In genomic region chr16:16042076-16042475, GRCh38 we compare ENCODE assay signal across 12 cellular contexts.
DNase-seq lines count a peak whose midpoint lies in the region; ATAC-seq and TF ChIP-seq lines count a peak whose summit lies in the region.
"Had no signal": no experiment of that assay in that cellular context is flagged by ENCODE, and none has a peak within 500 bp of the region (broad histone marks: within the 10 kb centered on the region; RNA-seq: fewer than 3 reads in every experiment).

No MANE protein-coding gene starts in this region.

- no peak for TF ChIP-seq POLR2A in stomach (IDR thresholded peaks at IDR 0.05)

- no peaks in the 10 kb centered on the region for H3K27me3 ChIP-seq in stomach

- H3K36me3 ChIP-seq in stomach, result peaks cover 46 to 91% (median 75%) of the 10 kb centered on the region in 4 donors

- TF ChIP-seq EP300 in stomach (IDR thresholded peaks at IDR 0.05), result no peak

- WGBS in stomach, 5 donors, result 43 to 79% (median 68%) methylated on average over 2 of the region's 2 CpGs

- no peak for TF ChIP-seq CTCF in stomach (IDR thresholded peaks at IDR 0.05)

- no peaks in the 10 kb centered on the region for H3K9me3 ChIP-seq in stomach

- peak; percentile 88 for ATAC-seq in SK-N-SH treated with all-trans-retinoic acid at 6 μM for 48 hours
- ATAC-seq: naive thymus-derived CD4-positive, alpha-beta T cell had no signal

- peaks cover 5 to 33% (median 13%) of the 10 kb centered on the region in 4 donors for H3K4me1 ChIP-seq in stomach

- DNase-seq in H4 (ENCODE audit: low spot score) (peak; percentile 76), fibroblast of the conjunctiva (ENCODE audit: low read depth) (peak; percentile 76), stomach (peak; percentile 93), ureter (ENCODE audit: low spot score) (no peak), SKM-1 treated with dmso at 0.1 percent for 144 hours (lab: John Stamatoyannopoulos, UW; ENCODE audit: unreplicated experiment) (no peak), NCI-H1105 (lab: John Stamatoyannopoulos, UW) (no peak)
- DNase-seq in stimulated activated CD4-positive, alpha-beta T cell treated with anti-CD3 and anti-CD28 coated beads, Interleukin-4, amount 100 ng/mL, for 1 hour, result no peak
- DNase-seq: caudate nucleus; naive thymus-derived CD4-positive, alpha-beta T cell; NCI-H748 treated with DMSO at 0.1 percent for 48 hours; T-helper 2 cell had no signal

- peak overlapping the region in 4 of 5 donors; percentile 49 to 75 (median 68) for H3K27ac ChIP-seq in stomach

- intact Hi-C loops in stomach (cut with DNase I; ENCODE audit: low total_unique reads), result no loop called here

- H3K4me3 ChIP-seq in stomach, result no peak overlapping the region

TF ChIP-seq in SK-N-SH treated with all-trans-retinoic acid at 6 μM for 48 hours, 23 proteins besides CTCF, POLR2A, EP300 and RAD21:
- TF ChIP-seq, protein P1, sequence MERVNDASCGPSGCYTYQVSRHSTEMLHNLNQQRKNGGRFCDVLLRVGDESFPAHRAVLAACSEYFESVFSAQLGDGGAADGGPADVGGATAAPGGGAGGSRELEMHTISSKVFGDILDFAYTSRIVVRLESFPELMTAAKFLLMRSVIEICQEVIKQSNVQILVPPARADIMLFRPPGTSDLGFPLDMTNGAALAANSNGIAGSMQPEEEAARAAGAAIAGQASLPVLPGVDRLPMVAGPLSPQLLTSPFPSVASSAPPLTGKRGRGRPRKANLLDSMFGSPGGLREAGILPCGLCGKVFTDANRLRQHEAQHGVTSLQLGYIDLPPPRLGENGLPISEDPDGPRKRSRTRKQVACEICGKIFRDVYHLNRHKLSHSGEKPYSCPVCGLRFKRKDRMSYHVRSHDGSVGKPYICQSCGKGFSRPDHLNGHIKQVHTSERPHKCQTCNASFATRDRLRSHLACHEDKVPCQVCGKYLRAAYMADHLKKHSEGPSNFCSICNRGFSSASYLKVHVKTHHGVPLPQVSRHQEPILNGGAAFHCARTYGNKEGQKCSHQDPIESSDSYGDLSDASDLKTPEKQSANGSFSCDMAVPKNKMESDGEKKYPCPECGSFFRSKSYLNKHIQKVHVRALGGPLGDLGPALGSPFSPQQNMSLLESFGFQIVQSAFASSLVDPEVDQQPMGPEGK (CRISPR knock-in tag; IDR thresholded peaks at IDR 0.05; ENCODE audit: borderline replicate concordance), result no peak
- TF ChIP-seq ISL1 (CRISPR knock-in tag; IDR thresholded peaks at IDR 0.05), result peak; percentile 87
- TF ChIP-seq, protein P2, sequence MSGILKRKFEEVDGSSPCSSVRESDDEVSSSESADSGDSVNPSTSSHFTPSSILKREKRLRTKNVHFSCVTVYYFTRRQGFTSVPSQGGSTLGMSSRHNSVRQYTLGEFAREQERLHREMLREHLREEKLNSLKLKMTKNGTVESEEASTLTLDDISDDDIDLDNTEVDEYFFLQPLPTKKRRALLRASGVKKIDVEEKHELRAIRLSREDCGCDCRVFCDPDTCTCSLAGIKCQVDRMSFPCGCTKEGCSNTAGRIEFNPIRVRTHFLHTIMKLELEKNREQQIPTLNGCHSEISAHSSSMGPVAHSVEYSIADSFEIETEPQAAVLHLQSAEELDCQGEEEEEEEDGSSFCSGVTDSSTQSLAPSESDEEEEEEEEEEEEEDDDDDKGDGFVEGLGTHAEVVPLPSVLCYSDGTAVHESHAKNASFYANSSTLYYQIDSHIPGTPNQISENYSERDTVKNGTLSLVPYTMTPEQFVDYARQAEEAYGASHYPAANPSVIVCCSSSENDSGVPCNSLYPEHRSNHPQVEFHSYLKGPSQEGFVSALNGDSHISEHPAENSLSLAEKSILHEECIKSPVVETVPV (CRISPR knock-in tag; IDR thresholded peaks at IDR 0.05), result no peak
- TF ChIP-seq TCF4 (CRISPR knock-in tag; IDR thresholded peaks at IDR 0.05; ENCODE audit: borderline replicate concordance), result peak; percentile 67; the same call in 1 of the 2 replicates
- TF ChIP-seq ZNF8 (CRISPR knock-in tag; IDR thresholded peaks at IDR 0.05), result 0 out of 2 replicates have a peak, but pooled peaks have one; percentile 6
- TF ChIP-seq, protein P3, sequence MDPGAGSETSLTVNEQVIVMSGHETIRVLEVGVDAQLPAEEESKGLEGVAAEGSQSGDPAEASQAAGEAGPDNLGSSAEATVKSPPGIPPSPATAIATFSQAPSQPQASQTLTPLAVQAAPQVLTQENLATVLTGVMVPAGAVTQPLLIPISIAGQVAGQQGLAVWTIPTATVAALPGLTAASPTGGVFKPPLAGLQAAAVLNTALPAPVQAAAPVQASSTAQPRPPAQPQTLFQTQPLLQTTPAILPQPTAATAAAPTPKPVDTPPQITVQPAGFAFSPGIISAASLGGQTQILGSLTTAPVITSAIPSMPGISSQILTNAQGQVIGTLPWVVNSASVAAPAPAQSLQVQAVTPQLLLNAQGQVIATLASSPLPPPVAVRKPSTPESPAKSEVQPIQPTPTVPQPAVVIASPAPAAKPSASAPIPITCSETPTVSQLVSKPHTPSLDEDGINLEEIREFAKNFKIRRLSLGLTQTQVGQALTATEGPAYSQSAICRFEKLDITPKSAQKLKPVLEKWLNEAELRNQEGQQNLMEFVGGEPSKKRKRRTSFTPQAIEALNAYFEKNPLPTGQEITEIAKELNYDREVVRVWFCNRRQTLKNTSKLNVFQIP (CRISPR knock-in tag; IDR thresholded peaks at IDR 0.05; ENCODE audit: borderline replicate concordance, low read depth), result no peak
- TF ChIP-seq OSR1 (CRISPR knock-in tag; IDR thresholded peaks at IDR 0.05), result no peak
- no peak for TF ChIP-seq ZFP3 (CRISPR knock-in tag; IDR thresholded peaks at IDR 0.05)
- no peak for TF ChIP-seq CSDC2 (CRISPR knock-in tag; IDR thresholded peaks at IDR 0.05)
- TF ChIP-seq, protein P4, sequence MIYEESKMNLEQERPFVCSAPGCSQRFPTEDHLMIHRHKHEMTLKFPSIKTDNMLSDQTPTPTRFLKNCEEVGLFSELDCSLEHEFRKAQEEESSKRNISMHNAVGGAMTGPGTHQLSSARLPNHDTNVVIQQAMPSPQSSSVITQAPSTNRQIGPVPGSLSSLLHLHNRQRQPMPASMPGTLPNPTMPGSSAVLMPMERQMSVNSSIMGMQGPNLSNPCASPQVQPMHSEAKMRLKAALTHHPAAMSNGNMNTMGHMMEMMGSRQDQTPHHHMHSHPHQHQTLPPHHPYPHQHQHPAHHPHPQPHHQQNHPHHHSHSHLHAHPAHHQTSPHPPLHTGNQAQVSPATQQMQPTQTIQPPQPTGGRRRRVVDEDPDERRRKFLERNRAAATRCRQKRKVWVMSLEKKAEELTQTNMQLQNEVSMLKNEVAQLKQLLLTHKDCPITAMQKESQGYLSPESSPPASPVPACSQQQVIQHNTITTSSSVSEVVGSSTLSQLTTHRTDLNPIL (CRISPR knock-in tag; IDR thresholded peaks at IDR 0.05; ENCODE audit: low read depth), result no peak
- TF ChIP-seq, protein P5, sequence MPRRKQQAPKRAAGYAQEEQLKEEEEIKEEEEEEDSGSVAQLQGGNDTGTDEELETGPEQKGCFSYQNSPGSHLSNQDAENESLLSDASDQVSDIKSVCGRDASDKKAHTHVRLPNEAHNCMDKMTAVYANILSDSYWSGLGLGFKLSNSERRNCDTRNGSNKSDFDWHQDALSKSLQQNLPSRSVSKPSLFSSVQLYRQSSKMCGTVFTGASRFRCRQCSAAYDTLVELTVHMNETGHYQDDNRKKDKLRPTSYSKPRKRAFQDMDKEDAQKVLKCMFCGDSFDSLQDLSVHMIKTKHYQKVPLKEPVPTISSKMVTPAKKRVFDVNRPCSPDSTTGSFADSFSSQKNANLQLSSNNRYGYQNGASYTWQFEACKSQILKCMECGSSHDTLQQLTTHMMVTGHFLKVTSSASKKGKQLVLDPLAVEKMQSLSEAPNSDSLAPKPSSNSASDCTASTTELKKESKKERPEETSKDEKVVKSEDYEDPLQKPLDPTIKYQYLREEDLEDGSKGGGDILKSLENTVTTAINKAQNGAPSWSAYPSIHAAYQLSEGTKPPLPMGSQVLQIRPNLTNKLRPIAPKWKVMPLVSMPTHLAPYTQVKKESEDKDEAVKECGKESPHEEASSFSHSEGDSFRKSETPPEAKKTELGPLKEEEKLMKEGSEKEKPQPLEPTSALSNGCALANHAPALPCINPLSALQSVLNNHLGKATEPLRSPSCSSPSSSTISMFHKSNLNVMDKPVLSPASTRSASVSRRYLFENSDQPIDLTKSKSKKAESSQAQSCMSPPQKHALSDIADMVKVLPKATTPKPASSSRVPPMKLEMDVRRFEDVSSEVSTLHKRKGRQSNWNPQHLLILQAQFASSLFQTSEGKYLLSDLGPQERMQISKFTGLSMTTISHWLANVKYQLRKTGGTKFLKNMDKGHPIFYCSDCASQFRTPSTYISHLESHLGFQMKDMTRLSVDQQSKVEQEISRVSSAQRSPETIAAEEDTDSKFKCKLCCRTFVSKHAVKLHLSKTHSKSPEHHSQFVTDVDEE (CRISPR knock-in tag; IDR thresholded peaks at IDR 0.05), result peak; percentile 66; the same call in 1 of the 2 replicates
- TF ChIP-seq ZNF565 (CRISPR knock-in tag; conservative IDR thresholded peaks at IDR 0.05; ENCODE audit: low read depth), result no peak

Comparison
In these comparisons a context has a peak if more than half of its experiments do, and no peak if none do; other contexts are left out.
1. DNase-seq: peak in H4 (single experiment), fibroblast of the conjunctiva (single experiment) and stomach (single experiment); none in ureter (single experiment), stimulated activated CD4-positive, alpha-beta T cell treated with anti-CD3 and anti-CD28 coated beads, Interleukin-4, amount 100 ng/mL, for 1 hour (single experiment), SKM-1 treated with dmso at 0.1 percent for 144 hours (single experiment) and NCI-H1105 (single experiment).